In genomic region chr16:86701286-86701975, GRCh38 we compare ENCODE assay signal across 21 cellular contexts.
"Had no signal": no experiment of that assay in that cellular context is flagged by ENCODE, and none has a peak within 500 bp of the region (broad histone marks: within the 10 kb centered on the region; RNA-seq: fewer than 3 reads in every experiment).

No MANE protein-coding gene starts in this region.

- H3K9me3 ChIP-seq: esophagus muscularis mucosa, gastroesophageal sphincter, heart left ventricle, left ventricle myocardium inferior, lower lobe of right lung had no signal

- H2AFZ ChIP-seq: hepatocyte had no signal

- H3K4me1 Mint-ChIP-seq: immature natural killer cell had no signal

- H3K36me3 ChIP-seq: esophagus muscularis mucosa, gastroesophageal sphincter, heart left ventricle, left ventricle myocardium inferior, lower lobe of right lung had no signal

- DNase-seq: dermis blood vessel endothelial cell; dorsolateral prefrontal cortex; effector CD4-positive, alpha-beta T cell; effector memory CD4-positive, alpha-beta T cell; foreskin keratinocyte; heart left ventricle; hypothalamus; immature natural killer cell; islet precursor cell; kidney; kidney glomerular epithelial cell; left colon; left ventricle myocardium inferior; lower lobe of right lung; mesenchymal stem cell; midbrain had no signal

- H3K4me3 ChIP-seq: coronary artery, dorsolateral prefrontal cortex, esophagus muscularis mucosa, gastroesophageal sphincter, heart left ventricle, hepatocyte, left ventricle myocardium inferior, lower lobe of right lung had no signal

- H3K9me3 Mint-ChIP-seq: immature natural killer cell had no signal

- H3K27me3 ChIP-seq: foreskin keratinocyte, hepatocyte had no signal

- H3K36me3 Mint-ChIP-seq: immature natural killer cell had no signal

- H3K27ac Mint-ChIP-seq: immature natural killer cell had no signal

- H3K4me3 Mint-ChIP-seq: immature natural killer cell had no signal

- ATAC-seq: foreskin keratinocyte, gastroesophageal sphincter, left colon, left lobe of liver, lower lobe of right lung had no signal

- H3K4me2 ChIP-seq: hepatocyte had no signal

- H3K4me1 ChIP-seq: esophagus muscularis mucosa, foreskin keratinocyte, gastroesophageal sphincter, left ventricle myocardium inferior, lower lobe of right lung had no signal

- H3K27ac ChIP-seq: coronary artery, dorsolateral prefrontal cortex, esophagus muscularis mucosa, foreskin keratinocyte, gastroesophageal sphincter, heart left ventricle, hepatocyte, left ventricle myocardium inferior, lower lobe of right lung had no signal

- H3K79me2 ChIP-seq: hepatocyte had no signal
